20 cellular contexts compared by ENCODE assay signal in genomic region chr3:108380128-108380795, GRCh38.
"Had no signal": no experiment of that assay in that cellular context is flagged by ENCODE, and none has a peak within 500 bp of the region (broad histone marks: within the 10 kb centered on the region; RNA-seq: fewer than 3 reads in every experiment).

No MANE protein-coding gene starts in this region.

- H3K4me1 ChIP-seq: adrenal gland, colonic mucosa, sigmoid colon, upper lobe of right lung had no signal

- H3K4me2 ChIP-seq: hepatocyte, neural progenitor cell had no signal

- H3K36me3 ChIP-seq: adrenal gland, colonic mucosa, neural progenitor cell, ovary, sigmoid colon, thoracic aorta, upper lobe of right lung had no signal

- H3K9ac ChIP-seq: neural progenitor cell had no signal

- H3K9me3 ChIP-seq: adrenal gland, colonic mucosa, ovary, sigmoid colon, thoracic aorta, upper lobe of right lung had no signal

- H3K79me2 ChIP-seq: hepatocyte had no signal

- H3K27ac ChIP-seq: adrenal gland, colonic mucosa, hepatocyte, neural progenitor cell, ovary, sigmoid colon, thoracic aorta, upper lobe of right lung had no signal

- H3K27me3 ChIP-seq: adrenal gland, colonic mucosa, hepatocyte, neural progenitor cell, ovary, sigmoid colon, upper lobe of right lung had no signal

- H3K27ac Mint-ChIP-seq: activated CD8-positive, alpha-beta T cell treated with anti-CD3 and anti-CD28 coated beads for 36 hours; activated naive CD4-positive, alpha-beta T cell treated with anti-CD3 and anti-CD28 coated beads, Interleukin-2, amount 50 U/mL, for 24 hours; neural progenitor cell; WTC11 had no signal

- H3K4me1 Mint-ChIP-seq: activated naive CD4-positive, alpha-beta T cell treated with anti-CD3 and anti-CD28 coated beads, Interleukin-2, amount 50 U/mL, for 24 hours had no signal

- H2AFZ ChIP-seq: hepatocyte, neural progenitor cell had no signal

- H3K27me3 Mint-ChIP-seq: activated CD8-positive, alpha-beta T cell treated with anti-CD3 and anti-CD28 coated beads for 36 hours; activated naive CD4-positive, alpha-beta T cell treated with anti-CD3 and anti-CD28 coated beads, Interleukin-2, amount 50 U/mL, for 24 hours had no signal

- H3K9me3 Mint-ChIP-seq: activated CD8-positive, alpha-beta T cell treated with anti-CD3 and anti-CD28 coated beads for 36 hours; activated naive CD4-positive, alpha-beta T cell treated with anti-CD3 and anti-CD28 coated beads, Interleukin-2, amount 50 U/mL, for 24 hours; neural progenitor cell had no signal

- H3K36me3 Mint-ChIP-seq: activated naive CD4-positive, alpha-beta T cell treated with anti-CD3 and anti-CD28 coated beads, Interleukin-2, amount 50 U/mL, for 24 hours; neural progenitor cell; WTC11 had no signal

- DNase-seq: activated CD4-positive, alpha-beta T cell treated with anti-CD3 and anti-CD28 coated beads for 4 hours; activated CD8-positive, alpha-beta memory T cell treated with anti-CD3 and anti-CD28 coated beads, Interleukin-2, amount 50 U/mL, for 4 hours; activated CD8-positive, alpha-beta T cell treated with anti-CD3 and anti-CD28 coated beads for 36 hours; activated effector memory CD4-positive, alpha-beta T cell treated with anti-CD3 and anti-CD28 coated beads, Interleukin-2, amount 50 U/mL, for 16 hours; activated T-cell treated with anti-CD3 and anti-CD28 coated beads, Interleukin-2, amount 50 U/mL, for 48 hours; colonic mucosa; islet precursor cell; midbrain; ovary; sigmoid colon; stimulated activated CD4-positive, alpha-beta T cell treated with anti-CD3 and anti-CD28 coated beads, Interleukin-1b, Interleukin-23, amount 100 ng/mL, for 48 hours; upper lobe of right lung had no signal

- H3K4me3 Mint-ChIP-seq: activated CD8-positive, alpha-beta T cell treated with anti-CD3 and anti-CD28 coated beads for 36 hours; activated naive CD4-positive, alpha-beta T cell treated with anti-CD3 and anti-CD28 coated beads, Interleukin-2, amount 50 U/mL, for 24 hours; neural progenitor cell; WTC11 had no signal

- H3K4me3 ChIP-seq: adrenal gland, colonic mucosa, hepatocyte, neural progenitor cell, ovary, sigmoid colon, thoracic aorta, upper lobe of right lung had no signal

- ATAC-seq: activated CD8-positive, alpha-beta T cell treated with anti-CD3 and anti-CD28 coated beads for 36 hours; esophagus mucosa; left lobe of liver; upper lobe of right lung; WTC11 had no signal
